In the genomic region with DNA sequence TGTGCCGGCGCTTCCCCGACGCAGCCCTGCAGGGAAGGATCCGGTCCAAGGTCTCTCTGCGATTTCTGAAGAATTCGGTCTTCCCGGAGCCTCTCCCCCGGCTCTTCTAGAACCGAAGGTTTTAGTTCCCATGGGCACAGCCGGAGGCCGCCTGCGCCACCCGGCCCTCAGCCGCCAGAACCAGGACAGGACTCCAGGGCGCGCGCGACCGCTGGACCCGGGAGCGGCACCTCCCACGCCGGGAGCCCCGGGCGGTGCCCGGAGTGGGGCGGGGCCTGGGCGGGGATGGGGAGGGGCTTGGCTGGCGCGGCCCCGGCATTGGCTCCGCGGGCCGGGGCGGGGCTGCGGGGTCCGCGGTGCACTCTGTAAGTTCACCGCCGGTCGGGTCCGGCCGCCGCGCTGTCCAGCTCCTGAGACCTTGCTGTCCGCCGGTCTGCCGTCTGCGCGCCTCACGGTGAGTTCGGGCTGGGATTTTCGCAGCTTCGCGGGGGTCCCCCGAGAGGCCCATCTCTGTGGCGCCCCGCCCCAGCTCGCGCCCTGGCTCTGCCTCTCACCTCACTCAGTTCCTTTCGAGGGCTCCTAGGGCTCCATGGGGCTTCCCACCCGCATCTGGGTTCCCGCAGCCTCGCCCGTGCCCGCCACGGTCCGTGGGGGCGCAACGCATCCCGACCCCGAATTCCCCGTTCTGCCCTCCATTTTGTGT, we compare ENCODE assay signal across 1 cellular context.
TF ChIP-seq lines count a peak whose summit lies in the region.

A gene with protein sequence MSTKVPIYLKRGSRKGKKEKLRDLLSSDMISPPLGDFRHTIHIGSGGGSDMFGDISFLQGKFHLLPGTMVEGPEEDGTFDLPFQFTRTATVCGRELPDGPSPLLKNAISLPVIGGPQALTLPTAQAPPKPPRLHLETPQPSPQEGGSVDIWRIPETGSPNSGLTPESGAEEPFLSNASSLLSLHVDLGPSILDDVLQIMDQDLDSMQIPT (plus strand): TSS at position 366 of the 703 bp plus-strand sequence. CDS start 6,033 bp downstream, outside the sequence.

TF ChIP-seq in HepG2, 621 proteins besides CTCF, POLR2A, EP300 and RAD21 (continued from another document):
- TF ChIP-seq, protein P1, sequence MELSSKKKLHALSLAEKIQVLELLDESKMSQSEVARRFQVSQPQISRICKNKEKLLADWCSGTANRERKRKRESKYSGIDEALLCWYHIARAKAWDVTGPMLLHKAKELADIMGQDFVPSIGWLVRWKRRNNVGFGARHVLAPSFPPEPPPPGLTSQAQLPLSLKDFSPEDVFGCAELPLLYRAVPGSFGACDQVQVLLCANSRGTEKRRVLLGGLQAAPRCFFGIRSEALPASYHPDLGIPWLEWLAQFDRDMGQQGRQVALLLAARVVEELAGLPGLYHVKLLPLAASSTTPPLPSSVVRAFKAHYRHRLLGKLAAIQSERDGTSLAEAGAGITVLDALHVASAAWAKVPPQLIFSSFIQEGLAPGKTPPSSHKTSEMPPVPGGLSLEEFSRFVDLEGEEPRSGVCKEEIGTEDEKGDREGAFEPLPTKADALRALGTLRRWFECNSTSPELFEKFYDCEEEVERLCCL (CRISPR knock-in tag; IDR thresholded peaks at IDR 0.05; ENCODE audit: borderline replicate concordance) = no peak
- TF ChIP-seq ZFP82 (CRISPR knock-in tag; IDR thresholded peaks at IDR 0.05; ENCODE audit: borderline replicate concordance) (peak; percentile 29; the same call in 1 of the 2 replicates), NR3C1 (CRISPR knock-in tag; IDR thresholded peaks at IDR 0.05) (no peak), ETV5 (CRISPR knock-in tag; IDR thresholded peaks at IDR 0.05; ENCODE audit: borderline replicate concordance) (no peak), ZNF619 (CRISPR knock-in tag; IDR thresholded peaks at IDR 0.05) (0 out of 2 replicates have a peak, but pooled peaks have one; percentile 4), ZNF891 (CRISPR knock-in tag; IDR thresholded peaks at IDR 0.05) (no peak), CHD2 (IDR thresholded peaks at IDR 0.05; ENCODE audit: low read depth, low read length) (no peak), STAT5B (CRISPR knock-in tag; IDR thresholded peaks at IDR 0.05) (no peak), ARNT2 (CRISPR knock-in tag; IDR thresholded peaks at IDR 0.05; ENCODE audit: low read depth) (peak; percentile 84), ZFY (CRISPR knock-in tag; IDR thresholded peaks at IDR 0.05) (peak; percentile 60; the same call in 1 of the 2 replicates), MEIS2 (CRISPR knock-in tag; IDR thresholded peaks at IDR 0.05) (peak; percentile 61; the same call in 1 of the 2 replicates), HNRNPLL (IDR thresholded peaks at IDR 0.05; ENCODE audit: low read depth, low read length, poor library complexity, severe bottlenecking) (peak; percentile 68), ZNF329 (CRISPR knock-in tag; IDR thresholded peaks at IDR 0.05; ENCODE audit: low read depth) (0 out of 2 replicates have a peak, but pooled peaks have one; percentile 27), SP1 (IDR thresholded peaks at IDR 0.05) (no peak), SP1 (CRISPR knock-in tag; IDR thresholded peaks at IDR 0.05) (peak; percentile 41; the same call in 1 of the 2 replicates), PHF21A (CRISPR knock-in tag; IDR thresholded peaks at IDR 0.05) (peak; percentile 31), U2AF2 (IDR thresholded peaks at IDR 0.05; ENCODE audit: low read depth, low read length) (no peak)
- TF ChIP-seq, protein P2, sequence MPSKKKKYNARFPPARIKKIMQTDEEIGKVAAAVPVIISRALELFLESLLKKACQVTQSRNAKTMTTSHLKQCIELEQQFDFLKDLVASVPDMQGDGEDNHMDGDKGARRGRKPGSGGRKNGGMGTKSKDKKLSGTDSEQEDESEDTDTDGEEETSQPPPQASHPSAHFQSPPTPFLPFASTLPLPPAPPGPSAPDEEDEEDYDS (CRISPR knock-in tag; IDR thresholded peaks at IDR 0.05) = peak; percentile 66
- TF ChIP-seq, protein P3, sequence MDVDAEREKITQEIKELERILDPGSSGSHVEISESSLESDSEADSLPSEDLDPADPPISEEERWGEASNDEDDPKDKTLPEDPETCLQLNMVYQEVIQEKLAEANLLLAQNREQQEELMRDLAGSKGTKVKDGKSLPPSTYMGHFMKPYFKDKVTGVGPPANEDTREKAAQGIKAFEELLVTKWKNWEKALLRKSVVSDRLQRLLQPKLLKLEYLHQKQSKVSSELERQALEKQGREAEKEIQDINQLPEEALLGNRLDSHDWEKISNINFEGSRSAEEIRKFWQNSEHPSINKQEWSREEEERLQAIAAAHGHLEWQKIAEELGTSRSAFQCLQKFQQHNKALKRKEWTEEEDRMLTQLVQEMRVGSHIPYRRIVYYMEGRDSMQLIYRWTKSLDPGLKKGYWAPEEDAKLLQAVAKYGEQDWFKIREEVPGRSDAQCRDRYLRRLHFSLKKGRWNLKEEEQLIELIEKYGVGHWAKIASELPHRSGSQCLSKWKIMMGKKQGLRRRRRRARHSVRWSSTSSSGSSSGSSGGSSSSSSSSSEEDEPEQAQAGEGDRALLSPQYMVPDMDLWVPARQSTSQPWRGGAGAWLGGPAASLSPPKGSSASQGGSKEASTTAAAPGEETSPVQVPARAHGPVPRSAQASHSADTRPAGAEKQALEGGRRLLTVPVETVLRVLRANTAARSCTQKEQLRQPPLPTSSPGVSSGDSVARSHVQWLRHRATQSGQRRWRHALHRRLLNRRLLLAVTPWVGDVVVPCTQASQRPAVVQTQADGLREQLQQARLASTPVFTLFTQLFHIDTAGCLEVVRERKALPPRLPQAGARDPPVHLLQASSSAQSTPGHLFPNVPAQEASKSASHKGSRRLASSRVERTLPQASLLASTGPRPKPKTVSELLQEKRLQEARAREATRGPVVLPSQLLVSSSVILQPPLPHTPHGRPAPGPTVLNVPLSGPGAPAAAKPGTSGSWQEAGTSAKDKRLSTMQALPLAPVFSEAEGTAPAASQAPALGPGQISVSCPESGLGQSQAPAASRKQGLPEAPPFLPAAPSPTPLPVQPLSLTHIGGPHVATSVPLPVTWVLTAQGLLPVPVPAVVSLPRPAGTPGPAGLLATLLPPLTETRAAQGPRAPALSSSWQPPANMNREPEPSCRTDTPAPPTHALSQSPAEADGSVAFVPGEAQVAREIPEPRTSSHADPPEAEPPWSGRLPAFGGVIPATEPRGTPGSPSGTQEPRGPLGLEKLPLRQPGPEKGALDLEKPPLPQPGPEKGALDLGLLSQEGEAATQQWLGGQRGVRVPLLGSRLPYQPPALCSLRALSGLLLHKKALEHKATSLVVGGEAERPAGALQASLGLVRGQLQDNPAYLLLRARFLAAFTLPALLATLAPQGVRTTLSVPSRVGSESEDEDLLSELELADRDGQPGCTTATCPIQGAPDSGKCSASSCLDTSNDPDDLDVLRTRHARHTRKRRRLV (CRISPR knock-in tag; IDR thresholded peaks at IDR 0.05) = peak; percentile 43; the same call in 1 of the 2 replicates
- TF ChIP-seq, protein P4, sequence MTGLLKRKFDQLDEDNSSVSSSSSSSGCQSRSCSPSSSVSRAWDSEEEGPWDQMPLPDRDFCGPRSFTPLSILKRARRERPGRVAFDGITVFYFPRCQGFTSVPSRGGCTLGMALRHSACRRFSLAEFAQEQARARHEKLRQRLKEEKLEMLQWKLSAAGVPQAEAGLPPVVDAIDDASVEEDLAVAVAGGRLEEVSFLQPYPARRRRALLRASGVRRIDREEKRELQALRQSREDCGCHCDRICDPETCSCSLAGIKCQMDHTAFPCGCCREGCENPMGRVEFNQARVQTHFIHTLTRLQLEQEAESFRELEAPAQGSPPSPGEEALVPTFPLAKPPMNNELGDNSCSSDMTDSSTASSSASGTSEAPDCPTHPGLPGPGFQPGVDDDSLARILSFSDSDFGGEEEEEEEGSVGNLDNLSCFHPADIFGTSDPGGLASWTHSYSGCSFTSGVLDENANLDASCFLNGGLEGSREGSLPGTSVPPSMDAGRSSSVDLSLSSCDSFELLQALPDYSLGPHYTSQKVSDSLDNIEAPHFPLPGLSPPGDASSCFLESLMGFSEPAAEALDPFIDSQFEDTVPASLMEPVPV (CRISPR knock-in tag; IDR thresholded peaks at IDR 0.05) = no peak; the same call in 1 of the 2 replicates
- TF ChIP-seq, protein P5, sequence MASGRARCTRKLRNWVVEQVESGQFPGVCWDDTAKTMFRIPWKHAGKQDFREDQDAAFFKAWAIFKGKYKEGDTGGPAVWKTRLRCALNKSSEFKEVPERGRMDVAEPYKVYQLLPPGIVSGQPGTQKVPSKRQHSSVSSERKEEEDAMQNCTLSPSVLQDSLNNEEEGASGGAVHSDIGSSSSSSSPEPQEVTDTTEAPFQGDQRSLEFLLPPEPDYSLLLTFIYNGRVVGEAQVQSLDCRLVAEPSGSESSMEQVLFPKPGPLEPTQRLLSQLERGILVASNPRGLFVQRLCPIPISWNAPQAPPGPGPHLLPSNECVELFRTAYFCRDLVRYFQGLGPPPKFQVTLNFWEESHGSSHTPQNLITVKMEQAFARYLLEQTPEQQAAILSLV (CRISPR knock-in tag; IDR thresholded peaks at IDR 0.05; ENCODE audit: borderline replicate concordance) = no peak
